ENCODE assay signal across 10 cellular contexts in genomic region chr7:40231796-40232195, GRCh38.
DNase-seq lines count a peak whose midpoint lies in the region; ATAC-seq, FAIRE-seq and TF ChIP-seq lines count a peak whose summit lies in the region.
"Had no signal": no experiment of that assay in that cellular context is flagged by ENCODE, and none has a peak within 500 bp of the region (broad histone marks: within the 10 kb centered on the region; RNA-seq: fewer than 3 reads in every experiment).

No MANE protein-coding gene starts in this region.

- no peak overlapping the region for H3K4me3 Mint-ChIP-seq in osteocyte (ENCODE audit: unreplicated experiment)
- H3K4me3 Mint-ChIP-seq in activated CD4-positive, alpha-beta T cell treated with anti-CD3 and anti-CD28 coated beads, Interleukin-2, amount 10 ng/mL, durations not matched to agents 24 days and 14 days, result no peak overlapping the region

- no peak for TF ChIP-seq RAD21 in GM12878 (IDR thresholded peaks at IDR 0.05; ENCODE audit: insufficient read depth, low read depth, low read length)

- BruUV-seq in GM12878 (replicated peaks; lab: Mats Ljungman, UMichigan), result no TSS peak

- H3K9ac ChIP-seq in KMS-11 (no peak overlapping the region), GM12878 (ENCODE audit: control insufficient read depth, insufficient read depth, low read length) (no peak overlapping the region)

- no peak for TF ChIP-seq EP300 in GM12878 (IDR thresholded peaks at IDR 0.05; ENCODE audit: borderline replicate concordance in 1 of 2, control insufficient read depth in 1 of 2, low read depth in 2 of 2, low read length in 2 of 2)

- H3K4me1 Mint-ChIP-seq in osteocyte (ENCODE audit: unreplicated experiment), result peaks cover 11% of the 10 kb centered on the region
- no peaks in the 10 kb centered on the region for H3K4me1 Mint-ChIP-seq in activated CD4-positive, alpha-beta T cell treated with anti-CD3 and anti-CD28 coated beads, Interleukin-2, amount 10 ng/mL, durations not matched to agents 24 days and 14 days

- peak overlapping the region; percentile 83 for H3K27ac Mint-ChIP-seq in osteocyte (ENCODE audit: unreplicated experiment)
- H3K27ac Mint-ChIP-seq in activated CD4-positive, alpha-beta T cell treated with anti-CD3 and anti-CD28 coated beads, Interleukin-2, amount 10 ng/mL, durations not matched to agents 24 days and 14 days, result no peak overlapping the region

- H3K9me3 Mint-ChIP-seq in osteocyte (ENCODE audit: unreplicated experiment), result no peaks in the 10 kb centered on the region
- H3K9me3 Mint-ChIP-seq in activated CD4-positive, alpha-beta T cell treated with anti-CD3 and anti-CD28 coated beads, Interleukin-2, amount 10 ng/mL, durations not matched to agents 24 days and 14 days, result no peaks in the 10 kb centered on the region

- no peaks in the 10 kb centered on the region for H3K27me3 Mint-ChIP-seq in osteocyte (ENCODE audit: unreplicated experiment)
- H3K27me3 Mint-ChIP-seq in activated CD4-positive, alpha-beta T cell treated with anti-CD3 and anti-CD28 coated beads, Interleukin-2, amount 10 ng/mL, durations not matched to agents 24 days and 14 days, result no peaks in the 10 kb centered on the region

- ATAC-seq in GM12878, result no peak
- no peak for ATAC-seq in foreskin keratinocyte

- POLR2A ChIA-PET in GM12878 (lab: Charles Lee), result no interaction called here

- H3K9me3 ChIP-seq in GM12878 (replicated peaks; ENCODE audit: control insufficient read depth, insufficient read depth, low read length), result no peaks in the 10 kb centered on the region
- H3K9me3 ChIP-seq: A549, MG63 had no signal

- no peak overlapping the region for H3K4me3 ChIP-seq in AG10803 (ENCODE audit: low read length)
- no peak overlapping the region for H3K4me3 ChIP-seq in KMS-11 (IDR thresholded peaks at IDR 0.05; ENCODE audit: insufficient read depth, low read depth, low read length)
- no peak overlapping the region for H3K4me3 ChIP-seq in GM12878
- H3K4me3 ChIP-seq: A549, MG63 had no signal

- peaks cover 8% of the 10 kb centered on the region for H3K36me3 Mint-ChIP-seq in osteocyte (ENCODE audit: unreplicated experiment)
- H3K36me3 Mint-ChIP-seq in activated CD4-positive, alpha-beta T cell treated with anti-CD3 and anti-CD28 coated beads, Interleukin-2, amount 10 ng/mL, durations not matched to agents 24 days and 14 days (ENCODE audit: low read depth), result no peaks in the 10 kb centered on the region

- no peak for FAIRE-seq in GM12878 (lab: Jason Lieb, UNC)
- FAIRE-seq: A549 had no signal

- H3K4me1 ChIP-seq in KMS-11 (ENCODE audit: low read depth, poor library complexity, severe bottlenecking), result peaks cover 29% of the 10 kb centered on the region
- no peaks in the 10 kb centered on the region for H3K4me1 ChIP-seq in GM12878 (ENCODE audit: control insufficient read depth, insufficient read depth, low read length)
- no peaks in the 10 kb centered on the region for H3K4me1 ChIP-seq in foreskin keratinocyte
- H3K4me1 ChIP-seq: A549 had no signal

- H3K27ac ChIP-seq in KMS-11 (no peak overlapping the region), GM12878 (ENCODE audit: control insufficient read depth, insufficient read depth) (no peak overlapping the region), foreskin keratinocyte (no peak overlapping the region)
- H3K27ac ChIP-seq: A549 had no signal

- H3K27me3 ChIP-seq in KMS-11 (ENCODE audit: insufficient read depth, low read depth), result no peaks in the 10 kb centered on the region
- H3K27me3 ChIP-seq in GM12878 (replicated peaks in 1 of 2; ENCODE audit: control insufficient read depth in 2 of 2, insufficient read depth in 2 of 2, low read length in 1 of 2), result no peaks in the 10 kb centered on the region
- no peaks in the 10 kb centered on the region for H3K27me3 ChIP-seq in foreskin keratinocyte
- H3K27me3 ChIP-seq: MG63 had no signal

- TF ChIP-seq CTCF in AG10803 (conservative IDR thresholded peaks at IDR 0.05; ENCODE audit: low read length), result no peak
- no peak for TF ChIP-seq CTCF in KMS-11 (conservative IDR thresholded peaks at IDR 0.05; ENCODE audit: low read depth, low read length)
- TF ChIP-seq CTCF in GM12878 (IDR thresholded peaks at IDR 0.05 in 2 of 3, conservative IDR thresholded peaks at IDR 0.05 in 1 of 3; ENCODE audit: control insufficient read depth in 2 of 3, extremely low read depth in 1 of 3, insufficient read depth in 1 of 3, low read depth in 3 of 3, low read length in 3 of 3), result no peak
- no peak for TF ChIP-seq CTCF in osteocyte (IDR thresholded peaks at IDR 0.05)
- no peak for TF ChIP-seq CTCF in foreskin keratinocyte (conservative IDR thresholded peaks at IDR 0.05)

- RAD21 ChIA-PET in GM12878 (lab: Charles Lee; ENCODE audit: unreplicated experiment), result interaction anchor here (0.5 to 1.2 kb wide), 4 partner anchors 27 to 1473 kb away, joined by 3 to 5 read pairs (median 4); no protein-coding TSS in a partner anchor

- H3K4me2 ChIP-seq in KMS-11, result no peak overlapping the region
- H3K4me2 ChIP-seq in GM12878 (ENCODE audit: control insufficient read depth, insufficient read depth), result no peak overlapping the region
- H3K4me2 ChIP-seq: A549 had no signal

- DNase-seq in AG10803 (ENCODE audit: low read depth), result peak; percentile 25
- DNase-seq in GM12878 (ENCODE audit: low read depth, low spot score), result no peak
- no peak for DNase-seq in osteocyte (ENCODE audit: extremely low spot score, unreplicated experiment)
- DNase-seq in foreskin keratinocyte, result no peak
- no peak for DNase-seq in NCI-H524 treated with DMSO at 0.1 percent for 48 hours (lab: John Stamatoyannopoulos, UW)
- no peak for DNase-seq in hepatic stellate cell (ENCODE audit: low spot score)
- DNase-seq in activated CD4-positive, alpha-beta T cell treated with anti-CD3 and anti-CD28 coated beads, Interleukin-2, amount 10 ng/mL, durations not matched to agents 24 days and 14 days, result no peak
- DNase-seq: MG63 had no signal

- CTCF ChIA-PET in GM12878 (lab: Yijun Ruan, JAX), result interaction anchor here (1.0 to 1.5 kb wide), 4 partner anchors 13 to 1465 kb away, joined by 3 to 6 read pairs (median 4); no protein-coding TSS in a partner anchor

- no peaks in the 10 kb centered on the region for H4K20me1 ChIP-seq in KMS-11 (ENCODE audit: insufficient read depth)
- no peaks in the 10 kb centered on the region for H4K20me1 ChIP-seq in GM12878 (ENCODE audit: control insufficient read depth, insufficient read depth)

- WGBS in GM12878 (ENCODE audit: insufficient coverage, insufficient replicate concordance, low lambda C conversion rate, missing lambda C conversion rate), result 0% methylated on average over 1 of the region's 1 CpG

- in situ Hi-C loops in GM12878 (cut with MboI), result no loop called here

- H3K79me2 ChIP-seq in KMS-11 (ENCODE audit: insufficient read depth, low read depth) (no peaks in the 10 kb centered on the region), GM12878 (ENCODE audit: control insufficient read depth, insufficient read depth, low read length) (no peaks in the 10 kb centered on the region)

- intact Hi-C loops in GM12878 (cut with micrococcal nuclease; ENCODE audit: unreplicated experiment), result loop anchor here (5.0 to 10.0 kb wide), 2 partner anchors 93 to 376 kb away; no protein-coding TSS in a partner anchor
- intact Hi-C loops in activated CD4-positive, alpha-beta T cell treated with anti-CD3 and anti-CD28 coated beads, Interleukin-2, amount 10 ng/mL, durations not matched to agents 24 days and 14 days (cut with micrococcal nuclease), result loop anchor here (10.0 kb wide), 1 partner anchor 1473 kb away; the partner anchor contains the start of gene INHBA

- H3K36me3 ChIP-seq in KMS-11 (ENCODE audit: insufficient read depth), result no peaks in the 10 kb centered on the region
- H3K36me3 ChIP-seq in GM12878 (ENCODE audit: control insufficient read depth in 2 of 2, insufficient read depth in 2 of 2, low read length in 1 of 2), result no peaks in the 10 kb centered on the region
- H3K36me3 ChIP-seq: MG63 had no signal

- H2AFZ ChIP-seq in KMS-11 (ENCODE audit: low read depth), result peak overlapping the region; percentile 33; the same call in 1 of the 2 replicates
- peak overlapping the region; percentile 45 for H2AFZ ChIP-seq in GM12878 (ENCODE audit: control insufficient read depth, low read depth, low read length)

- no peak for TF ChIP-seq POLR2A in GM12878 (IDR thresholded peaks at IDR 0.05; ENCODE audit: low read depth, low read length)

- SMC1A ChIA-PET in GM12878 (lab: Charles Lee; ENCODE audit: uncharacterized antibody, unreplicated experiment), result interaction anchor here (0.8 to 1.0 kb wide), 2 partner anchors 373 to 1472 kb away, joined by 3 to 4 read pairs; no protein-coding TSS in a partner anchor

TF ChIP-seq in GM12878, 131 proteins besides CTCF, POLR2A, EP300 and RAD21 (continues in another document):
- TF ChIP-seq E4F1 (IDR thresholded peaks at IDR 0.05; ENCODE audit: borderline replicate concordance, partially characterized antibody) (no peak), POU2F2 (IDR thresholded peaks at IDR 0.05; ENCODE audit: borderline replicate concordance, low read depth, low read length) (no peak), CEBPB (IDR thresholded peaks at IDR 0.05; ENCODE audit: borderline replicate concordance in 1 of 2, low read depth in 2 of 2, low read length in 2 of 2) (no peak), RBBP5 (conservative IDR thresholded peaks at IDR 0.05) (no peak), GATAD2B (conservative IDR thresholded peaks at IDR 0.05; ENCODE audit: low read depth) (no peak), EZH2 (IDR thresholded peaks at IDR 0.05; ENCODE audit: borderline replicate concordance, control insufficient read depth, low read depth, low read length) (no peak), POLR2AphosphoS5 (IDR thresholded peaks at IDR 0.05; ENCODE audit: low read length) (no peak)
